20 cellular contexts compared by ENCODE assay signal in genomic region chr2:217755027-217755756, GRCh38.
DNase-seq lines count a peak whose midpoint lies in the region; ATAC-seq and TF ChIP-seq lines count a peak whose summit lies in the region.
"Had no signal": no experiment of that assay in that cellular context is flagged by ENCODE, and none has a peak within 500 bp of the region (broad histone marks: within the 10 kb centered on the region; RNA-seq: fewer than 3 reads in every experiment).

No MANE protein-coding gene starts in this region.

- ATAC-seq in activated CD8-positive, alpha-beta T cell treated with anti-CD3 and anti-CD28 coated beads for 36 hours, result peak; percentile 7
- peak; percentile 20 for ATAC-seq in stimulated activated naive CD8-positive, alpha-beta T cell treated with anti-CD3 and anti-CD28 coated beads, Interleukin-15, Interleukin-2, amounts not matched to agents 100 U/mL and 50 U/mL, for 24 hours
- no peak for ATAC-seq in omental fat pad (ENCODE audit: low FRiP score)
- ATAC-seq: left lobe of liver, natural killer cell had no signal

- peak overlapping the region; percentile 74 for H3K4me3 Mint-ChIP-seq in activated CD8-positive, alpha-beta T cell treated with anti-CD3 and anti-CD28 coated beads for 36 hours
- H3K4me3 Mint-ChIP-seq: natural killer cell had no signal

- DNase-seq in GM13976 (ENCODE audit: low spot score) (peak; percentile 14), esophagus muscularis mucosa (ENCODE audit: extremely low spot score) (no peak), NCI-H2196 (lab: John Stamatoyannopoulos, UW; ENCODE audit: unreplicated experiment) (no peak), omental fat pad (ENCODE audit: low spot score) (no peak)
- peak; percentile 40 for DNase-seq in activated CD8-positive, alpha-beta T cell treated with anti-CD3 and anti-CD28 coated beads for 36 hours
- DNase-seq in stimulated activated naive CD8-positive, alpha-beta T cell treated with anti-CD3 and anti-CD28 coated beads, Interleukin-15, Interleukin-2, amounts not matched to agents 100 U/mL and 50 U/mL, for 24 hours, result peak; percentile 20
- no peak for DNase-seq in central memory CD4-positive, alpha-beta T cell
- DNase-seq: activated CD4-positive, CD25-positive, alpha-beta regulatory T cell treated with anti-CD3 and anti-CD28 coated beads, Interleukin-2, amount 50 U/mL, for 72 hours; activated effector memory CD4-positive, alpha-beta T cell treated with Interleukin-2 at 50 U/mL for 16 hours; amniotic stem cell; caudate nucleus; immature natural killer cell; Karpas-422; natural killer cell; NCI-H2081 treated with DMSO at 0.1 percent for 48 hours; PC-9; SHP77 had no signal

- peak overlapping the region; percentile 62 for H3K27ac Mint-ChIP-seq in activated CD8-positive, alpha-beta T cell treated with anti-CD3 and anti-CD28 coated beads for 36 hours
- H3K27ac Mint-ChIP-seq: immature natural killer cell, natural killer cell, progenitor cell of endocrine pancreas had no signal

- peak overlapping the region in 3 of 4 donors; percentile 12 to 50 (median 35) for H3K27ac ChIP-seq in esophagus muscularis mucosa (replicated peaks in 1 of 4)
- H3K27ac ChIP-seq: hepatocyte, PC-9 had no signal

- H3K4me1 ChIP-seq in esophagus muscularis mucosa, result peaks cover 24 to 68% (median 53%) of the 10 kb centered on the region in 4 donors

- 64% methylated on average over 5 of the region's 5 CpGs for WGBS in esophagus muscularis mucosa

- peaks cover 1% of the 10 kb centered on the region for H3K27me3 Mint-ChIP-seq in activated CD8-positive, alpha-beta T cell treated with anti-CD3 and anti-CD28 coated beads for 36 hours

- TF ChIP-seq CTCF in GM13976 (IDR thresholded peaks at IDR 0.05; ENCODE audit: borderline replicate concordance, control extremely low read depth, extremely low read depth, insufficient read depth, missing control alignments) (no peak), esophagus muscularis mucosa (IDR thresholded peaks at IDR 0.05) (no peak), omental fat pad (IDR thresholded peaks at IDR 0.05) (no peak)
- no peak for TF ChIP-seq CTCF in activated CD8-positive, alpha-beta T cell treated with anti-CD3 and anti-CD28 coated beads for 36 hours (IDR thresholded peaks at IDR 0.05)

- H3K4me1 Mint-ChIP-seq in activated CD8-positive, alpha-beta T cell treated with anti-CD3 and anti-CD28 coated beads for 36 hours (ENCODE audit: low read depth), result peaks cover 38% of the 10 kb centered on the region

- intact Hi-C loops in activated CD8-positive, alpha-beta T cell treated with anti-CD3 and anti-CD28 coated beads for 36 hours (cut with micrococcal nuclease), result loop anchor here (10.0 kb wide), 2 partner anchors 100 to 530 kb away; no protein-coding TSS in a partner anchor
- intact Hi-C loops in esophagus muscularis mucosa (cut with DNase I), result no loop called here

- no peaks in the 10 kb centered on the region for H3K27me3 ChIP-seq in esophagus muscularis mucosa

- in situ Hi-C loops in GM13976 (cut with MboI; ENCODE audit: low sequenced_read_pairs, unreplicated experiment), result no loop called here

- H3K36me3 ChIP-seq in esophagus muscularis mucosa, result peaks cover 3 to 22% (median 10%) of the 10 kb centered on the region in 4 donors

- no peak for TF ChIP-seq POLR2A in esophagus muscularis mucosa (IDR thresholded peaks at IDR 0.05; ENCODE audit: low read depth)

- no peaks in the 10 kb centered on the region for H3K9me3 ChIP-seq in esophagus muscularis mucosa

- no peaks in the 10 kb centered on the region for H3K36me3 Mint-ChIP-seq in activated CD8-positive, alpha-beta T cell treated with anti-CD3 and anti-CD28 coated beads for 36 hours (ENCODE audit: low read depth)
- H3K36me3 Mint-ChIP-seq: immature natural killer cell, natural killer cell had no signal

- CTCF ChIA-PET in activated CD8-positive, alpha-beta T cell treated with anti-CD3 and anti-CD28 coated beads for 36 hours (lab: Charles Lee), result interaction anchor here (0.9 to 1.7 kb wide), 10 partner anchors 8 to 1067 kb away, joined by 3 to 7 read pairs (median 4); partner anchors contain the start of gene IGFBP5

- TF ChIP-seq EP300 in esophagus muscularis mucosa (IDR thresholded peaks at IDR 0.05), result no peak

- POLR2A ChIA-PET in activated CD8-positive, alpha-beta T cell treated with anti-CD3 and anti-CD28 coated beads for 36 hours (lab: Charles Lee), result no interaction called here

- H3K9me3 Mint-ChIP-seq in activated CD8-positive, alpha-beta T cell treated with anti-CD3 and anti-CD28 coated beads for 36 hours, result no peaks in the 10 kb centered on the region
- H3K9me3 Mint-ChIP-seq: immature natural killer cell, natural killer cell had no signal

- no peak overlapping the region for H3K4me3 ChIP-seq in esophagus muscularis mucosa
- H3K4me3 ChIP-seq: hepatocyte, PC-9 had no signal

Comparison
In these comparisons a context has a peak if more than half of its experiments do, and no peak if none do; other contexts are left out.
1. DNase-seq: peak in GM13976 (single experiment), activated CD8-positive, alpha-beta T cell treated with anti-CD3 and anti-CD28 coated beads for 36 hours (single experiment) and stimulated activated naive CD8-positive, alpha-beta T cell treated with anti-CD3 and anti-CD28 coated beads, Interleukin-15, Interleukin-2, amounts not matched to agents 100 U/mL and 50 U/mL, for 24 hours (single experiment); none in esophagus muscularis mucosa (single experiment), NCI-H2196 (single experiment), central memory CD4-positive, alpha-beta T cell (single experiment) and omental fat pad (single experiment).